1 cellular context compared by ENCODE assay signal in genomic region chr2:12694990-12695774, GRCh38.
TF ChIP-seq lines count a peak whose summit lies in the region.

No MANE protein-coding gene starts in this region.

TF ChIP-seq in HepG2, 621 proteins besides CTCF, POLR2A, EP300 and RAD21 (continued from another document):
- TF ChIP-seq AHDC1 (CRISPR knock-in tag; IDR thresholded peaks at IDR 0.05; ENCODE audit: borderline replicate concordance) (no peak), ZBTB4 (CRISPR knock-in tag; IDR thresholded peaks at IDR 0.05; ENCODE audit: borderline replicate concordance) (no peak), NFE2L2 (IDR thresholded peaks at IDR 0.05; ENCODE audit: low read length) (peak; percentile 78), FIP1L1 (IDR thresholded peaks at IDR 0.05; ENCODE audit: borderline replicate concordance, insufficient read depth, low read depth, low read length) (no peak), SMAD1 (CRISPR knock-in tag; IDR thresholded peaks at IDR 0.05; ENCODE audit: borderline replicate concordance, low read depth) (no peak), DDIT3 (CRISPR knock-in tag; IDR thresholded peaks at IDR 0.05) (no peak), ZHX1 (CRISPR knock-in tag; IDR thresholded peaks at IDR 0.05; ENCODE audit: low read depth) (no peak), MBD4 (IDR thresholded peaks at IDR 0.05; ENCODE audit: borderline replicate concordance, low read length) (no peak), REL (CRISPR knock-in tag; conservative IDR thresholded peaks at IDR 0.05) (no peak), ZNF224 (CRISPR knock-in tag; IDR thresholded peaks at IDR 0.05) (no peak), THYN1 (CRISPR knock-in tag; IDR thresholded peaks at IDR 0.05; ENCODE audit: borderline replicate concordance, low read depth) (no peak), ZNF737 (CRISPR knock-in tag; IDR thresholded peaks at IDR 0.05; ENCODE audit: borderline replicate concordance) (no peak), CHCHD3 (CRISPR knock-in tag; IDR thresholded peaks at IDR 0.05) (no peak), ZNF318 (CRISPR knock-in tag; IDR thresholded peaks at IDR 0.05) (no peak), CREB1 (IDR thresholded peaks at IDR 0.05) (0 out of 2 replicates have a peak, but pooled peaks have one; percentile 14), CREB1 (CRISPR knock-in tag; IDR thresholded peaks at IDR 0.05) (no peak), ZNF781 (CRISPR knock-in tag; IDR thresholded peaks at IDR 0.05; ENCODE audit: borderline replicate concordance, not compliant biosample characterization) (no peak), ZBTB1 (CRISPR knock-in tag; IDR thresholded peaks at IDR 0.05; ENCODE audit: borderline replicate concordance) (no peak), RARA (CRISPR knock-in tag; IDR thresholded peaks at IDR 0.05) (no peak)
